ENCODE assay signal across 28 cellular contexts in the genomic region with DNA sequence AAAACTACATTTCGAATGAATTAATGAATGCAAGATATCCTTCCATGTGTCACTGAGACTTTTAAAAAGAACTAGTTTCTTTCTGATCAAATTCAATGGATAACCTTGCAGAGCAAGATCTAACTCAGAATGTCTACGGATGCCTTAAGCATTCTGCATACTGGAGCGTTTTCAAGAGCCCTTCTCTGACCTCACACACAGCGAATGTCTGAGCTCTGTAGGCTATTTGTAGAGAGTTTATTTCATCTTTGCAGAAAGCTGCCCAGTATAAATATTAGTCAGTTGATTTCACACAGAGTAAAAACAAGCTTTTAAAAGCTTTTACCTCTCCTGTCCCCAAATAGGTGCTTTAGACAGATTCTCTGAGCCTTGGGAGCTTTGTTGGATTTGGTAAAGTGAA.
"Had no signal": no experiment of that assay in that cellular context is flagged by ENCODE, and none has a peak within 500 bp of the region (broad histone marks: within the 10 kb centered on the region; RNA-seq: fewer than 3 reads in every experiment).

No MANE protein-coding gene starts in this region.

- H3K27ac ChIP-seq: adrenal gland, body of pancreas, coronary artery, esophagus muscularis mucosa, foreskin keratinocyte, gastroesophageal sphincter had no signal

- H3K9me3 ChIP-seq: adrenal gland, body of pancreas, esophagus muscularis mucosa, gastroesophageal sphincter had no signal

- ATAC-seq: activated CD4-positive, alpha-beta T cell treated with anti-CD3 and anti-CD28 coated beads for 36 hours; activated CD8-positive, alpha-beta memory T cell treated with anti-CD3 and anti-CD28 coated beads, Interleukin-2, amount 10 ng/mL, durations not matched to agents 7 days and 5 days; activated CD8-positive, alpha-beta T cell treated with anti-CD3 and anti-CD28 coated beads, Interleukin-2, amount 10 ng/mL, durations not matched to agents 7 days and 5 days; activated naive CD8-positive, alpha-beta T cell treated with anti-CD3 and anti-CD28 coated beads, Interleukin-2, amount 50 U/mL, for 24 hours; body of pancreas; effector memory CD8-positive, alpha-beta T cell; foreskin keratinocyte; gastroesophageal sphincter had no signal

- H3K4me3 ChIP-seq: adrenal gland, body of pancreas, coronary artery, esophagus muscularis mucosa, gastroesophageal sphincter had no signal

- H3K4me1 ChIP-seq: adrenal gland, body of pancreas, esophagus muscularis mucosa, foreskin keratinocyte, gastroesophageal sphincter had no signal

- H3K36me3 ChIP-seq: adrenal gland, esophagus muscularis mucosa, gastroesophageal sphincter had no signal

- DNase-seq: activated CD4-positive, alpha-beta memory T cell treated with anti-CD3 and anti-CD28 coated beads for 36 hours; activated CD4-positive, alpha-beta T cell treated with anti-CD3 and anti-CD28 coated beads for 36 hours; activated CD4-positive, alpha-beta T cell treated with anti-CD3 and anti-CD28 coated beads, Interleukin-2, amount 10 ng/mL, durations not matched to agents 24 days and 14 days; activated CD4-positive, CD25-positive, alpha-beta regulatory T cell; activated CD4-positive, CD25-positive, alpha-beta regulatory T cell treated with anti-CD3 and anti-CD28 coated beads, Interleukin-2, amount 50 U/mL, for 72 hours; activated CD8-positive, alpha-beta memory T cell treated with anti-CD3 and anti-CD28 coated beads, Interleukin-2, amount 10 ng/mL, durations not matched to agents 7 days and 5 days; activated CD8-positive, alpha-beta memory T cell treated with anti-CD3 and anti-CD28 coated beads, Interleukin-2, amount 50 U/mL, for 4 hours; activated CD8-positive, alpha-beta T cell treated with anti-CD3 and anti-CD28 coated beads, Interleukin-2, amount 10 ng/mL, durations not matched to agents 7 days and 5 days; activated effector memory CD4-positive, alpha-beta T cell treated with anti-CD3 and anti-CD28 coated beads, Interleukin-2, amount 50 U/mL, for 16 hours; activated naive CD4-positive, alpha-beta T cell treated with anti-CD3 and anti-CD28 coated beads for 36 hours; activated naive CD8-positive, alpha-beta T cell treated with anti-CD3 and anti-CD28 coated beads for 36 hours; activated naive CD8-positive, alpha-beta T cell treated with anti-CD3 and anti-CD28 coated beads, Interleukin-2, amount 50 U/mL, for 24 hours; activated T-cell treated with anti-CD3 and anti-CD28 coated beads, Interleukin-2, amount 50 U/mL, for 1 hour; activated T-cell treated with anti-CD3 and anti-CD28 coated beads, Interleukin-2, amount 50 U/mL, for 48 hours; adrenal gland; amygdala; aorta; body of pancreas; central memory CD4-positive, alpha-beta T cell; dermis blood vessel endothelial cell; effector CD4-positive, alpha-beta T cell; effector memory CD8-positive, alpha-beta T cell; erythroblast; foreskin keratinocyte; T-helper 2 cell had no signal

- H3K27me3 ChIP-seq: adrenal gland, body of pancreas, esophagus muscularis mucosa, foreskin keratinocyte, gastroesophageal sphincter had no signal
